8 cellular contexts compared by ENCODE assay signal in genomic region chr12:52006726-52007157, GRCh38.
A peak's percentile ranks its signal among the peaks of the same experiment; 100 is the strongest.
DNase-seq lines count a peak whose midpoint lies in the region; ATAC-seq lines count a peak whose summit lies in the region.

TAMALIN (plus strand) TSS chr12:52006946; CDS start chr12:52007020, 74 bp downstream.

- no peak within 1 kb of the TSS for H3K27ac ChIP-seq in ACC112 (ENCODE audit: low read depth, low read length)
- H3K27ac ChIP-seq in HUES48 (ENCODE audit: low read depth, low read length), result no peak within 1 kb of the TSS
- H3K27ac ChIP-seq in layer of hippocampus (ENCODE audit: low read depth, low read length), result peak within 1 kb of the TSS; percentile 71

- H3K79me2 ChIP-seq in ACC112 (ENCODE audit: control insufficient read depth, insufficient read depth, low read length, unreplicated experiment), result no peaks in the 10 kb centered on the region

- H3K4me1 ChIP-seq in ACC112 (ENCODE audit: control insufficient read depth, insufficient read depth, low read length, unreplicated experiment) (peaks cover 8% of the 10 kb centered on the region), HUES48 (ENCODE audit: control insufficient read depth, insufficient read depth, low read length) (peaks cover 25% of the 10 kb centered on the region)

- no peak within 1 kb of the TSS for H3K9ac ChIP-seq in HUES48 (ENCODE audit: low read depth, low read length)

- H3K36me3 ChIP-seq in ACC112 (ENCODE audit: insufficient read depth, low read length), result no peaks in the 10 kb centered on the region
- H3K36me3 ChIP-seq in HUES48 (ENCODE audit: control insufficient read depth, insufficient read depth, low read length), result no peaks in the 10 kb centered on the region

- H3K27me3 ChIP-seq in ACC112 (ENCODE audit: insufficient read depth, low read length), result peaks cover 29% of the 10 kb centered on the region
- peaks cover 57% of the 10 kb centered on the region for H3K27me3 ChIP-seq in HUES48 (ENCODE audit: control insufficient read depth, insufficient read depth, low read length)
- H3K27me3 ChIP-seq in layer of hippocampus (ENCODE audit: control insufficient read depth, insufficient read depth, low read length), result no peaks in the 10 kb centered on the region

- H3K9me3 ChIP-seq in HUES48 (ENCODE audit: control insufficient read depth, insufficient read depth, low read length), result no peaks in the 10 kb centered on the region

- peak; percentile 52 to 67 (median 62) for DNase-seq in activated CD4-positive, CD25-positive, alpha-beta regulatory T cell (lab: John Stamatoyannopoulos, UW)
- peak; percentile 85 for DNase-seq in central memory CD4-positive, alpha-beta T cell
- peak; percentile 75 for DNase-seq in stimulated activated CD4-positive, alpha-beta T cell treated with anti-CD3 and anti-CD28 coated beads, Interleukin-1b, Interleukin-23, amount 100 ng/mL, for 48 hours
- DNase-seq in SIG-M5 treated with dmso at 0.1 percent for 504 hours (lab: John Stamatoyannopoulos, UW; ENCODE audit: unreplicated experiment), result no peak

- ATAC-seq in HG02763 (IDR thresholded peaks at IDR 0.05; ENCODE audit: unreplicated experiment), result no peak

- H2AFZ ChIP-seq in ACC112 (ENCODE audit: low read length, unreplicated experiment), result no peak within 1 kb of the TSS

- H3K4me3 ChIP-seq in ACC112 (ENCODE audit: low read depth, low read length) (peak within 1 kb of the TSS; percentile 67), HUES48 (ENCODE audit: low read depth, low read length) (peak within 1 kb of the TSS; percentile 63)
